Comparison of ENCODE assay signal across 18 cellular contexts in the genomic region with DNA sequence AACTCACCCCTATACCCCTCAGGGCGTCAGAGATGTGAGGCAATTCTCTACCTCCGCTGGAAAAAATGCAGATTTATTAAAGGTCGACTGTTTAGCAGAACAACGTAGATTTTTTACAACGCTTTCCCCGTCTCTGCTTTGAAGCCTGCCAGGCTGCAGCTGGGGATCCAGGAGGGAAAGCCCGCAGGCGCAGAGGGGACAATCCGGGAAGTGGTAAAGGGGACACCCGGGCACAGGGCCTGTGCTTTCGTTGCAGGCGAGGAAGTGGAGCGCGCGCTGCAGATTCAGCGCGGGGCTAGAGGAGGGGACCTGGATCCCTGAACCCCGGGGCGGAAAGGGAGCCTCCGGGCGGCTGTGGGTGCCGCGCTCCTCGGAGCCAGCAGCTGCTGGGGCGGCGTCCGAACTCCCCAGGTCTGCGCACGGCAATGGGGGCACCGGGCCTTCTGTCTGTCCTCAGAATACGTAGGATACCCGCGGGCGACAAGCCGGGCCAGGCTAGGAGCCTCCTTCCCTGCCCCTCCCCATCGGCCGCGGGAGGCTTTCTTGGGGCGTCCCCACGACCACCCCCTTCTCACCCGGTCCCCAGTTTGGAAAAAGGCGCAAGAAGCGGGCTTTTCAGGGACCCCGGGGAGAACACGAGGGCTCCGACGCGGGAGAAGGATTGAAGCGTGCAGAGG. TPM values are rescaled to one million over a fixed set of nuclear protein-coding genes. Genes with fewer than 3 reads are reported as not detected.
A peak's percentile ranks its signal among the peaks of the same experiment; 100 is the strongest.
DNase-seq lines count a peak whose midpoint lies in the region; ATAC-seq, FAIRE-seq and TF ChIP-seq lines count a peak whose summit lies in the region.
"Had no signal": no experiment of that assay in that cellular context is flagged by ENCODE, and none has a peak within 500 bp of the region (broad histone marks: within the 10 kb centered on the region; RNA-seq: fewer than 3 reads in every experiment).

No MANE protein-coding gene starts in this region.

- peaks cover 17 to 44% (median 32%) of the 10 kb centered on the region in 10 experiments for H3K4me1 ChIP-seq in BLaER1 treated with 17β-estradiol and CSF1 and Interleukin-3, amounts not matched to agents 10 nM and 100 nM
- H3K4me1 ChIP-seq in GM23338 (ENCODE audit: insufficient read depth), result peaks cover 67% of the 10 kb centered on the region
- H3K4me1 ChIP-seq in H1 (replicated peaks in 1 of 4; ENCODE audit: control insufficient read depth in 3 of 4, insufficient read depth in 4 of 4, low read length in 3 of 4), result peaks cover 0 to 61% (median 42%) of the 10 kb centered on the region in 4 experiments; a peak in 6 of 7 replicates
- H3K4me1 ChIP-seq in neural progenitor cell, result peaks cover 56% of the 10 kb centered on the region
- H3K4me1 ChIP-seq: foreskin keratinocyte had no signal

- H3K9me2 ChIP-seq in GM23338 (ENCODE audit: insufficient read depth), result no peaks in the 10 kb centered on the region

- TF ChIP-seq CTCF in GM23338 (conservative IDR thresholded peaks at IDR 0.05; ENCODE audit: low read depth in 2 of 2), result no peak
- no peak for TF ChIP-seq CTCF in H1 (IDR thresholded peaks at IDR 0.05; ENCODE audit: control extremely low read depth in 1 of 3, insufficient read depth in 1 of 3, low read depth in 1 of 3, low read length in 3 of 3)
- TF ChIP-seq CTCF in neural progenitor cell (IDR thresholded peaks at IDR 0.05), result no peak
- TF ChIP-seq CTCF in natural killer cell (IDR thresholded peaks at IDR 0.05), result no peak

- no peak overlapping the region; the same call in 1 of the 2 replicates for H2BK20ac ChIP-seq in H1 (ENCODE audit: low read length)

- H2AFZ ChIP-seq in GM23338, result 0 out of 2 replicates have a peak overlapping the region, but pooled peaks have one; percentile 76
- H2AFZ ChIP-seq in H1 (ENCODE audit: low read length), result no peak overlapping the region
- H2AFZ ChIP-seq in neural progenitor cell (replicated peaks), result no peak overlapping the region

- no peak overlapping the region for H3K56ac ChIP-seq in H1 (replicated peaks; ENCODE audit: insufficient read length, low read depth, low read length)

- no peak overlapping the region for H2BK5ac ChIP-seq in H1 (ENCODE audit: low read depth, low read length)

- H3K23ac ChIP-seq in H1 (ENCODE audit: insufficient read length), result no peak overlapping the region

- no peak overlapping the region for H3K4ac ChIP-seq in H1 (replicated peaks; ENCODE audit: insufficient read length, low read depth, low read length)

- H3K4me1 Mint-ChIP-seq in GM23338 (peaks cover 57% of the 10 kb centered on the region), neural progenitor cell (peaks cover 37% of the 10 kb centered on the region), natural killer cell (peaks cover 18 to 38% of the 10 kb centered on the region in 2 donors)

- peaks cover 99% of the 10 kb centered on the region for H3K27me3 Mint-ChIP-seq in GM23338 (ENCODE audit: insufficient read depth, low read depth, poor library complexity)
- H3K27me3 Mint-ChIP-seq in neural progenitor cell (ENCODE audit: insufficient read depth, low read depth), result peaks cover 85% of the 10 kb centered on the region
- peaks cover 64 to 68% of the 10 kb centered on the region in 2 donors for H3K27me3 Mint-ChIP-seq in natural killer cell (ENCODE audit: low read depth in 2 of 2)

- H3K4me3 ChIP-seq in BLaER1 treated with 17β-estradiol and CSF1 and Interleukin-3, amounts not matched to agents 10 nM and 100 nM, result peak overlapping the region in 1 of 10 experiments; percentile 18; a peak in 1 of 20 replicates
- H3K4me3 ChIP-seq in GM23338, result peak overlapping the region; percentile 53
- H3K4me3 ChIP-seq in H1 (ENCODE audit: extremely low read depth in 1 of 4, insufficient read depth in 2 of 4, low read depth in 3 of 4, low read length in 4 of 4), result peak overlapping the region in 3 of 4 experiments; percentile 11 to 44 (median 19); a peak in 4 of 8 replicates
- H3K4me3 ChIP-seq in neural progenitor cell, result peak overlapping the region; percentile 9
- H3K4me3 ChIP-seq: Peyer's patch had no signal

- H4K91ac ChIP-seq in H1 (replicated peaks; ENCODE audit: insufficient read length, low read length), result no peak overlapping the region

- peak overlapping the region in 9 of 11 experiments; percentile 7 to 56 (median 33); a peak in 13 of 22 replicates for H3K4me2 ChIP-seq in BLaER1 treated with 17β-estradiol and CSF1 and Interleukin-3, amounts not matched to agents 10 nM and 100 nM
- H3K4me2 ChIP-seq in GM23338, result peak overlapping the region; percentile 78
- peak overlapping the region; percentile 52 to 90 for H3K4me2 ChIP-seq in H1 (ENCODE audit: insufficient read depth in 1 of 2, low read depth in 2 of 2, low read length in 2 of 2)
- peak overlapping the region; percentile 54 for H3K4me2 ChIP-seq in neural progenitor cell

- H3F3A ChIP-seq in GM23338 (replicated peaks; ENCODE audit: low read depth), result peaks cover 22% of the 10 kb centered on the region; the same call in 1 of the 2 replicates
- peaks cover 29% of the 10 kb centered on the region for H3F3A ChIP-seq in neural progenitor cell (ENCODE audit: low read depth)

- no peak overlapping the region for H2BK120ac ChIP-seq in H1 (replicated peaks; ENCODE audit: low read depth, low read length)

- H3K14ac ChIP-seq in H1 (ENCODE audit: insufficient read length), result no peak overlapping the region

- CTCF ChIA-PET in H1 (lab: Charles Lee; ENCODE audit: partially characterized antibody), result interaction anchor here (0.8 to 3.2 kb wide), 7 partner anchors 9 to 200 kb away, joined by 3 to 19 read pairs (median 4); no protein-coding TSS in a partner anchor

- H2AK5ac ChIP-seq in H1 (ENCODE audit: low read depth, low read length), result no peak overlapping the region

- peak; percentile 52 for DNase-seq in GM23338 (ENCODE audit: low spot score)
- peak in 1 of 2 experiments; percentile 66 for DNase-seq in H1 (ENCODE audit: low read depth in 1 of 2, low spot score in 2 of 2)
- DNase-seq in neural progenitor cell (ENCODE audit: low spot score), result peak; percentile 57
- no peak for DNase-seq in NCI-H128 (lab: John Stamatoyannopoulos, UW; ENCODE audit: unreplicated experiment)
- no peak for DNase-seq in natural killer cell
- DNase-seq: CD4-positive, CD25-positive, alpha-beta regulatory T cell; foreskin keratinocyte; kidney glomerular epithelial cell; naive B cell; NCI-H1048; NCI-H510A; T-helper 9 cell had no signal

- no peak overlapping the region for H4K5ac ChIP-seq in H1 (ENCODE audit: insufficient read length, low read depth, low read length)

- no peak overlapping the region; the same call in 1 of the 2 replicates for H3K18ac ChIP-seq in H1 (ENCODE audit: extremely low read depth, low read length)

- H2BK12ac ChIP-seq in H1 (ENCODE audit: low read depth, low read length), result peak overlapping the region; percentile 60; the same call in 1 of the 2 replicates

- H2BK15ac ChIP-seq in H1 (ENCODE audit: low read length), result no peak overlapping the region

- POLR2A ChIA-PET in H1 (lab: Charles Lee; ENCODE audit: partially characterized antibody), result interaction anchor here (2.5 kb wide), 1 partner anchor 12 kb away, joined by 11 read pairs; no protein-coding TSS in a partner anchor

- H4K20me1 ChIP-seq in BLaER1 treated with 17β-estradiol and CSF1 and Interleukin-3, amounts not matched to agents 10 nM and 100 nM, result peaks cover 0 to 100% (median 97%) of the 10 kb centered on the region in 11 experiments; a peak in 18 of 22 replicates
- peaks cover 3% of the 10 kb centered on the region for H4K20me1 ChIP-seq in GM23338 (replicated peaks; ENCODE audit: insufficient read depth)
- H4K20me1 ChIP-seq in H1 (replicated peaks in 1 of 2; ENCODE audit: control insufficient read depth in 1 of 2, insufficient read depth in 2 of 2, low read length in 2 of 2), result peaks cover 10 to 18% of the 10 kb centered on the region in 2 experiments
- peaks cover 98% of the 10 kb centered on the region for H4K20me1 ChIP-seq in neural progenitor cell (ENCODE audit: low read depth)

- peak overlapping the region; percentile 51 for H3K4me3 Mint-ChIP-seq in GM23338
- no peak overlapping the region for H3K4me3 Mint-ChIP-seq in neural progenitor cell
- no peak overlapping the region for H3K4me3 Mint-ChIP-seq in natural killer cell

- H3K79me1 ChIP-seq in H1 (ENCODE audit: low read depth, low read length), result no peaks in the 10 kb centered on the region; the same call in 1 of the 2 replicates

- no peaks in the 10 kb centered on the region for H3K36me3 ChIP-seq in BLaER1 treated with 17β-estradiol and CSF1 and Interleukin-3, amounts not matched to agents 10 nM and 100 nM
- no peaks in the 10 kb centered on the region for H3K36me3 ChIP-seq in GM23338 (ENCODE audit: insufficient read depth)
- H3K36me3 ChIP-seq in H1 (ENCODE audit: control insufficient read depth in 2 of 4, insufficient read depth in 4 of 4, low read length in 3 of 4), result peaks cover 0 to 24% (median 0%) of the 10 kb centered on the region in 4 experiments; a peak in 1 of 8 replicates
- no peaks in the 10 kb centered on the region for H3K36me3 ChIP-seq in neural progenitor cell
- H3K36me3 ChIP-seq: Peyer's patch had no signal

- H3K79me2 ChIP-seq in GM23338 (replicated peaks; ENCODE audit: insufficient read depth) (no peaks in the 10 kb centered on the region), H1 (ENCODE audit: control insufficient read depth in 1 of 2, insufficient read depth in 2 of 2, low read length in 2 of 2) (no peaks in the 10 kb centered on the region), neural progenitor cell (ENCODE audit: low read depth) (no peaks in the 10 kb centered on the region)

- TF ChIP-seq POLR2A in H1 (IDR thresholded peaks at IDR 0.05; ENCODE audit: control extremely low read depth in 1 of 2, low read depth in 2 of 2, low read length in 2 of 2), result no peak

- H3K9me3 Mint-ChIP-seq in GM23338 (peaks cover 9% of the 10 kb centered on the region; the same call in 2 of the 3 replicates), neural progenitor cell (peaks cover 2% of the 10 kb centered on the region), natural killer cell (no peaks in the 10 kb centered on the region)

- H3K27ac Mint-ChIP-seq in GM23338, result no peak overlapping the region
- no peak overlapping the region for H3K27ac Mint-ChIP-seq in neural progenitor cell
- H3K27ac Mint-ChIP-seq in natural killer cell, result no peak overlapping the region
- H3K27ac Mint-ChIP-seq: CD4-positive, CD25-positive, alpha-beta regulatory T cell; naive B cell had no signal

- intact Hi-C loops in natural killer cell (cut with micrococcal nuclease), result no loop called here

- no peak for TF ChIP-seq EP300 in H1 (IDR thresholded peaks at IDR 0.05; ENCODE audit: borderline replicate concordance in 1 of 2, low read depth in 2 of 2, low read length in 2 of 2)

- no peak for TF ChIP-seq RAD21 in H1 (IDR thresholded peaks at IDR 0.05 in 1 of 2, conservative IDR thresholded peaks at IDR 0.05 in 1 of 2; ENCODE audit: low read depth in 2 of 2, low read length in 2 of 2)

- H3K27me3 ChIP-seq in BLaER1 treated with 17β-estradiol and CSF1 and Interleukin-3, amounts not matched to agents 10 nM and 100 nM, result peaks cover 100% of the 10 kb centered on the region in 11 experiments
- H3K27me3 ChIP-seq in GM23338 (ENCODE audit: insufficient read depth), result peaks cover 100% of the 10 kb centered on the region
- peaks cover 99 to 100% (median 100%) of the 10 kb centered on the region in 4 experiments for H3K27me3 ChIP-seq in H1 (replicated peaks in 1 of 4; ENCODE audit: control insufficient read depth in 3 of 4, extremely low read depth in 1 of 4, insufficient read depth in 3 of 4, low read length in 3 of 4)
- peaks cover 100% of the 10 kb centered on the region for H3K27me3 ChIP-seq in neural progenitor cell

- H3K23me2 ChIP-seq in H1 (ENCODE audit: low read depth, low read length), result no peaks in the 10 kb centered on the region; the same call in 1 of the 2 replicates

- H3K9me3 ChIP-seq in BLaER1 treated with 17β-estradiol and CSF1 and Interleukin-3, amounts not matched to agents 10 nM and 100 nM (replicated peaks in 1 of 11), result peaks cover 0 to 19% (median 15%) of the 10 kb centered on the region in 11 experiments; a peak in 14 of 22 replicates
- H3K9me3 ChIP-seq in H1 (ENCODE audit: insufficient read depth in 2 of 2, low read depth in 1 of 2, low read length in 1 of 2) (no peaks in the 10 kb centered on the region), neural progenitor cell (ENCODE audit: low read depth) (no peaks in the 10 kb centered on the region)
- H3K9me3 ChIP-seq: Peyer's patch had no signal

- no peak for FAIRE-seq in H1 (lab: Jason Lieb, UNC)
- FAIRE-seq: HepG2 had no signal

- whole genome bisulfite sequencing in H1 (ENCODE audit: extremely low coverage in 1 of 2, insufficient coverage in 1 of 2, insufficient read length in 1 of 2, insufficient replicate concordance in 2 of 2, low coverage in 1 of 2, low lambda C conversion rate in 2 of 2, missing lambda C conversion rate in 1 of 2), 2 experiments, result 2% methylated on average over 47 of the region's 49 CpGs; no CpG with 5 or more reads in 1 of the 2 experiments

- ATAC-seq in GM23338 (no peak), esophagus mucosa (no peak), natural killer cell (no peak), HG03097 (IDR thresholded peaks at IDR 0.05; ENCODE audit: low FRiP score, unreplicated experiment) (no peak)
- ATAC-seq: foreskin keratinocyte, HepG2 had no signal

- no peak overlapping the region for H3K27ac ChIP-seq in BLaER1 treated with 17β-estradiol and CSF1 and Interleukin-3, amounts not matched to agents 10 nM and 100 nM
- H3K27ac ChIP-seq in GM23338 (ENCODE audit: low read depth) (no peak overlapping the region), H1 (ENCODE audit: low read depth, low read length) (no peak overlapping the region), neural progenitor cell (no peak overlapping the region)
- H3K27ac ChIP-seq: foreskin keratinocyte, Peyer's patch had no signal

- no peak overlapping the region for H3K9ac ChIP-seq in BLaER1 treated with 17β-estradiol and CSF1 and Interleukin-3, amounts not matched to agents 10 nM and 100 nM
- no peak overlapping the region for H3K9ac ChIP-seq in H1 (replicated peaks in 1 of 4; ENCODE audit: extremely low read depth in 1 of 4, low read depth in 3 of 4, low read length in 3 of 4)
- H3K9ac ChIP-seq in neural progenitor cell, result no peak overlapping the region

- H4K8ac ChIP-seq in H1 (ENCODE audit: extremely low read depth, insufficient read depth, low read length), result no peak overlapping the region

- no peaks in the 10 kb centered on the region; the same call in 2 of the 3 replicates for H3K36me3 Mint-ChIP-seq in GM23338 (ENCODE audit: low read depth)
- H3K36me3 Mint-ChIP-seq in neural progenitor cell, result no peaks in the 10 kb centered on the region
- no peaks in the 10 kb centered on the region for H3K36me3 Mint-ChIP-seq in natural killer cell
- H3K36me3 Mint-ChIP-seq: CD4-positive, CD25-positive, alpha-beta regulatory T cell; naive B cell had no signal

RNA-seq across cellular contexts. Expression of a gene that starts 5.5 kb away (rescaled TPM):
- 0.49 and 1.4 TPM in 2 replicates for total RNA-seq in GM23338 (2014; rRNA removed; shearing (Covaris generic))
- polyA plus RNA-seq in GM23338 (2016; fragmentation: Nextera tagmentation; extraction: Ambion mirVana) (0.16 and 0.24 TPM in 2 replicates), H1 (2011; rRNA removed) (0.05 and 0.16 TPM in 2 replicates)
- total RNA-seq in H1 (2021; fragmentation: NEBNext Ultra II Directional; extraction: Animal tissue kit (Norgen Biotek cat#: 25700)), result 0.26 and 0.34 TPM in 2 replicates
- 0.08 TPM for polyA plus RNA-seq in H1 (2011; cell fraction: cytosol; rRNA removed)
- polyA plus RNA-seq in H1 (2011; cell fraction: nucleus; rRNA removed), result 0.24 TPM
- polyA plus RNA-seq in H1 (2012, experiment 1 of 2), result 0.08 to 0.37 TPM (median 0.19 TPM) in 4 replicates
- 0.05 TPM for polyA plus RNA-seq in H1 (2012, experiment 2 of 2)
- polyA plus RNA-seq in H1 (2013, experiment 1 of 2), result 0.14 TPM
- polyA plus RNA-seq in H1 (2013, experiment 2 of 2), result 0.11 TPM
- 0.05 and 0.13 TPM in 2 replicates for polyA minus RNA-seq in H1 (2011; rRNA and poly(A)+ RNA removed)
- not detected for polyA minus RNA-seq in H1 (2011; cell fraction: cytosol; rRNA and poly(A)+ RNA removed)
- polyA minus RNA-seq in H1 (2011; cell fraction: nucleus; rRNA and poly(A)+ RNA removed), result 0.70 TPM
- total RNA-seq in neural progenitor cell (ENCODE audit: low replicate concordance) (not detected in 2 replicates), esophagus mucosa (18.3 TPM), natural killer cell (not detected)
- total RNA-seq: CD4-positive, CD25-positive, alpha-beta regulatory T cell; dermis microvascular lymphatic vessel endothelial cell; foreskin keratinocyte; Peyer's patch had no signal
- polyA plus RNA-seq: foreskin keratinocyte had no signal

Comparison
In these comparisons a context has a peak if more than half of its experiments do, and no peak if none do; other contexts are left out.
1. DNase-seq: peak in GM23338 (single experiment) and neural progenitor cell (single experiment); none in NCI-H128 (single experiment) and natural killer cell (single experiment).
2. Peak in every context shown above with its lines, with median percentiles within 50 percentile points of each other: H3K4me2 ChIP-seq.